10 cellular contexts compared by ENCODE assay signal in genomic region chr1:26290416-26291261, GRCh38. TPM values are rescaled to one million over a fixed set of nuclear protein-coding genes. Genes with fewer than 3 reads are reported as not detected.
DNase-seq lines count a peak whose midpoint lies in the region; ATAC-seq and TF ChIP-seq lines count a peak whose summit lies in the region.
"Had no signal": no experiment of that assay in that cellular context is flagged by ENCODE, and none has a peak within 500 bp of the region (broad histone marks: within the 10 kb centered on the region; RNA-seq: fewer than 3 reads in every experiment).

No MANE protein-coding gene starts in this region.

- 76% methylated on average over 17 of the region's 17 CpGs for WGBS in thymus

- H3K36me3 Mint-ChIP-seq in activated CD4-positive, alpha-beta T cell treated with anti-CD3 and anti-CD28 coated beads for 36 hours (ENCODE audit: low read depth), result peaks cover 7% of the 10 kb centered on the region
- H3K36me3 Mint-ChIP-seq in activated B cell treated with CpG ODN at 0.5 μM for 24 hours (ENCODE audit: low read depth), result no peaks in the 10 kb centered on the region

- intact Hi-C loops in activated CD4-positive, alpha-beta T cell treated with anti-CD3 and anti-CD28 coated beads for 36 hours (cut with DNase I, micrococcal nuclease), result no loop called here
- intact Hi-C loops in activated B cell treated with CpG ODN at 0.5 μM for 24 hours (cut with micrococcal nuclease), result no loop called here

- no peaks in the 10 kb centered on the region for H3K27me3 ChIP-seq in iPS-20b (ENCODE audit: insufficient read depth, low read length)
- no peaks in the 10 kb centered on the region for H3K27me3 ChIP-seq in thymus (ENCODE audit: control insufficient read depth, insufficient read depth)

- CTCF ChIA-PET in activated CD4-positive, alpha-beta T cell treated with anti-CD3 and anti-CD28 coated beads for 36 hours (lab: Charles Lee), result interaction anchor here (0.9 to 17.6 kb wide), 4 partner anchors 9 to 28 kb away, joined by 3 to 399 read pairs (median 47); partner anchors contain the start of genes CD52 and UBXN11
- CTCF ChIA-PET in activated B cell treated with CpG ODN at 0.5 μM for 24 hours (lab: Charles Lee), result interaction anchor here (1.1 to 10.4 kb wide), 3 partner anchors 14 to 56 kb away, joined by 4 to 372 read pairs (median 37); partner anchors contain the start of genes CD52 and CEP85

- ATAC-seq in activated CD4-positive, alpha-beta T cell treated with anti-CD3 and anti-CD28 coated beads for 36 hours, result no peak
- no peak for ATAC-seq in activated B cell treated with CpG ODN at 0.5 μM for 24 hours (ENCODE audit: low read depth)

- DNase-seq in activated CD4-positive, alpha-beta T cell treated with anti-CD3 and anti-CD28 coated beads for 36 hours, result no peak
- DNase-seq in activated CD4-positive, alpha-beta T cell treated with anti-CD3 and anti-CD28 coated beads, Interleukin-2, amount 50 U/mL, for 48 hours, result no peak
- no peak for DNase-seq in activated B cell treated with CpG ODN at 0.5 μM for 24 hours
- no peak for DNase-seq in hypothalamus (lab: John Stamatoyannopoulos, UW)
- no peak for DNase-seq in OCI-M1 (lab: John Stamatoyannopoulos, UW)
- DNase-seq in DMS53 treated with DMSO at 0.1 percent for 48 hours (lab: John Stamatoyannopoulos, UW; ENCODE audit: unreplicated experiment), result no peak
- DNase-seq: ACHN had no signal

- H3K27me3 Mint-ChIP-seq in activated CD4-positive, alpha-beta T cell treated with anti-CD3 and anti-CD28 coated beads for 36 hours, result no peaks in the 10 kb centered on the region
- H3K27me3 Mint-ChIP-seq in activated B cell treated with CpG ODN at 0.5 μM for 24 hours, result no peaks in the 10 kb centered on the region

- peak overlapping the region; percentile 96 for H3K27ac Mint-ChIP-seq in activated CD4-positive, alpha-beta T cell treated with anti-CD3 and anti-CD28 coated beads for 36 hours
- H3K27ac Mint-ChIP-seq in activated B cell treated with CpG ODN at 0.5 μM for 24 hours, result peak overlapping the region; percentile 100

- POLR2A ChIA-PET in activated CD4-positive, alpha-beta T cell treated with anti-CD3 and anti-CD28 coated beads for 36 hours (lab: Charles Lee), result no interaction called here
- POLR2A ChIA-PET in activated B cell treated with CpG ODN at 0.5 μM for 24 hours (lab: Charles Lee), result interaction anchor here (0.6 to 21.5 kb wide), 9 partner anchors 8 to 960 kb away, joined by 4 to 1638 read pairs (median 49); partner anchors contain the start of genes CD52, SH3BGRL3 and UBXN11

- peaks cover 4% of the 10 kb centered on the region; the same call in 1 of the 2 replicates for H3K4me1 ChIP-seq in iPS-20b (ENCODE audit: insufficient read depth, low read length)
- peaks cover 63% of the 10 kb centered on the region for H3K4me1 ChIP-seq in thymus (ENCODE audit: control insufficient read depth, insufficient read depth, low read length)

- H3K36me3 ChIP-seq in iPS-20b (ENCODE audit: insufficient read depth, low read depth, low read length) (no peaks in the 10 kb centered on the region), thymus (ENCODE audit: control insufficient read depth, insufficient read depth) (peaks cover 5% of the 10 kb centered on the region)

- 0 out of 2 replicates have a peak overlapping the region, but pooled peaks have one; percentile 45 for H3K9ac ChIP-seq in iPS-20b (ENCODE audit: low read depth, low read length)

- H3K27ac ChIP-seq in iPS-20b (ENCODE audit: low read length), result peak overlapping the region; percentile 46
- peak overlapping the region; percentile 99 for H3K27ac ChIP-seq in thymus (ENCODE audit: low read depth)
- H3K27ac ChIP-seq: VCaP had no signal

- H3K4me3 Mint-ChIP-seq in activated CD4-positive, alpha-beta T cell treated with anti-CD3 and anti-CD28 coated beads for 36 hours, result no peak overlapping the region
- peak overlapping the region; percentile 60 for H3K4me3 Mint-ChIP-seq in activated B cell treated with CpG ODN at 0.5 μM for 24 hours

- H3K9me3 ChIP-seq in iPS-20b (ENCODE audit: insufficient read depth, low read depth, low read length), result no peaks in the 10 kb centered on the region
- no peaks in the 10 kb centered on the region for H3K9me3 ChIP-seq in thymus (ENCODE audit: control insufficient read depth)

- H3K9me3 Mint-ChIP-seq in activated CD4-positive, alpha-beta T cell treated with anti-CD3 and anti-CD28 coated beads for 36 hours (ENCODE audit: low read depth), result no peaks in the 10 kb centered on the region
- H3K9me3 Mint-ChIP-seq in activated B cell treated with CpG ODN at 0.5 μM for 24 hours, result no peaks in the 10 kb centered on the region

- H3K4me1 Mint-ChIP-seq in activated CD4-positive, alpha-beta T cell treated with anti-CD3 and anti-CD28 coated beads for 36 hours, result peaks cover 68% of the 10 kb centered on the region
- H3K4me1 Mint-ChIP-seq in activated B cell treated with CpG ODN at 0.5 μM for 24 hours, result peaks cover 79% of the 10 kb centered on the region

- no peak for TF ChIP-seq CTCF in activated B cell treated with CpG ODN at 0.5 μM for 24 hours (IDR thresholded peaks at IDR 0.05)

- no peak overlapping the region for H3K4me3 ChIP-seq in iPS-20b (ENCODE audit: low read length)
- H3K4me3 ChIP-seq in thymus (ENCODE audit: low read length), result no peak overlapping the region

RNA-seq across cellular contexts. Expression of gene SH3BGRL3, which starts 10.8 kb away (rescaled TPM):
- total RNA-seq in activated CD4-positive, alpha-beta T cell treated with anti-CD3 and anti-CD28 coated beads for 36 hours, result 100 to 1,000 TPM; 267 to 381 TPM
- total RNA-seq in activated B cell treated with CpG ODN at 0.5 μM for 24 hours, result 265 and 285 TPM in 2 replicates
- 261 TPM for polyA plus RNA-seq in thymus

RNA-seq across cellular contexts. Expression of gene UBXN11, which starts 15.8 kb away (rescaled TPM):
- 10 to 100 TPM; 19.4 to 22.2 TPM for total RNA-seq in activated CD4-positive, alpha-beta T cell treated with anti-CD3 and anti-CD28 coated beads for 36 hours
- 35.5 and 36.9 TPM in 2 replicates for total RNA-seq in activated B cell treated with CpG ODN at 0.5 μM for 24 hours
- polyA plus RNA-seq in thymus, result 42.7 TPM

RNA-seq across cellular contexts. Expression of gene CD52, which starts 27.1 kb away (rescaled TPM):
- 100 to 1,000 TPM; 216 to 217 TPM for total RNA-seq in activated CD4-positive, alpha-beta T cell treated with anti-CD3 and anti-CD28 coated beads for 36 hours
- 449 and 499 TPM in 2 replicates for total RNA-seq in activated B cell treated with CpG ODN at 0.5 μM for 24 hours
- polyA plus RNA-seq in thymus, result 1,113 TPM

RNA-seq across cellular contexts. Expression of gene CEP85, which starts 56.6 kb away (rescaled TPM):
- 10 to 100 TPM; 31.1 to 31.9 TPM for total RNA-seq in activated CD4-positive, alpha-beta T cell treated with anti-CD3 and anti-CD28 coated beads for 36 hours
- total RNA-seq in activated B cell treated with CpG ODN at 0.5 μM for 24 hours, result 13.8 and 16.4 TPM in 2 replicates
- 9.7 TPM for polyA plus RNA-seq in thymus
